9 cellular contexts compared by ENCODE assay signal in the genomic region with DNA sequence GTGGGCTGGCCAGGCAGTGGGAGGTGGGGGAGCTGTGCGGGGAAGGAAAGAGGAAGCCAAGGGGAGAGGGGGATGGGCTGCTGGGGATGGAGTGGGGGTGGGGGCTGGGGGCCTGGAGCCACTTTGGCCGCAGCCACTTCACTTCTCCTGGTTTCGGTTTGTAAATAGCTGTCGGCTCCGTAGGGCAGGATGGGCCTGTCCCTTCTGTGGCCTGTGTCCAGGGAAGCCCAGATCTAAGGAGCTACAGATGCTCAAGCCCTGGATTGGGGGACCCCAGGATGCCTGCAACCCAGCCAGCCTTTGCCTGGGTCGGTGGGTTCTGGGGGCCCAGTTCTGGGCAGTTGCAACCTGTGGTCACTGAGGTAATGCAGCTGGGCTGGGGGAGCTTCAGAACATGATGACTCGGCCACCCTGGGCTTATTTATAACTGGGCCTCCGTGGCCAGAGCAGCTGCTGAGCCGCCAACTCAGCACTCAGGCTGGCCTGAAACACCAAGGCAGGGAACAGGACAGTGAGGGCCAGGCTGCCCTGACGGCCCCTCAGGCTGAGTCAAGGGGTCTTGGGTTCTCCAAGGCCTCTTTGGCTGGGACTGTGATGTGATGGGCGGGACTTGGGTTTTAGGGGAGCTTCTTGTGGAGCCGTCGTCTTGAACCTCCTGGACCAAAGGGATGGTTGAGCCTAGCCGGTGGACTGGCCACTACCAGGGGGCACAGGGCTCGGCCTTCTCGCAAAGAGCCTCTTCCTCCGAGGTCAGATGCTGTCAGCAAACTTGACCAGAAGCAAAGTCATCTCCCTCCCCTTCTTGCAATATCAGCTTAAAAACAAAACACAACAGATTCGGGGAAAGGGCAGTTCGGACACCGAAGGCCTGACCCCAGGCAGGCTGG. TPM values are rescaled to one million over a fixed set of nuclear protein-coding genes. Genes with fewer than 3 reads are reported as not detected.
A peak's percentile ranks its signal among the peaks of the same experiment; 100 is the strongest.
DNase-seq lines count a peak whose midpoint lies in the region; ATAC-seq, FAIRE-seq and TF ChIP-seq lines count a peak whose summit lies in the region.
"Had no signal": no experiment of that assay in that cellular context is flagged by ENCODE, and none has a peak within 500 bp of the region (broad histone marks: within the 10 kb centered on the region; RNA-seq: fewer than 3 reads in every experiment).

No MANE protein-coding gene starts in this region.

- H3K27ac ChIP-seq in kidney (ENCODE audit: low read depth in 2 of 2, low read length in 2 of 2): peak overlapping the region; percentile 22 to 69
- H3K27ac ChIP-seq in testis: peak overlapping the region in 1 of 2 donors; percentile 80

- POLR2A ChIA-PET in activated CD4-positive, alpha-beta T cell treated with anti-CD3 and anti-CD28 coated beads for 36 hours (lab: Charles Lee): interaction anchor here (0.6 kb wide), 1 partner anchor 407 kb away, joined by 6 read pairs; no protein-coding TSS in a partner anchor
- POLR2A ChIA-PET in activated naive CD8-positive, alpha-beta T cell treated with anti-CD3 and anti-CD28 coated beads, Interleukin-2, amount 10 ng/mL, durations not matched to agents 7 days and 5 days (lab: Charles Lee): interaction anchor here (0.6 to 1.3 kb wide), 3 partner anchors 33 to 320 kb away, joined by 3 to 4 read pairs (median 3); partner anchors contain the start of genes DDB2 and PSMC3

- WGBS in testis, 2 donors: 65 to 77% methylated on average over 16 to 18 of the region's 20 CpGs

- peak overlapping the region; percentile 95 for H3K27ac Mint-ChIP-seq in activated CD4-positive, alpha-beta T cell treated with anti-CD3 and anti-CD28 coated beads for 36 hours
- H3K27ac Mint-ChIP-seq in activated naive CD8-positive, alpha-beta T cell treated with anti-CD3 and anti-CD28 coated beads, Interleukin-2, amount 10 ng/mL, durations not matched to agents 7 days and 5 days: peak overlapping the region; percentile 91

- no peaks in the 10 kb centered on the region for H3K36me3 Mint-ChIP-seq in activated CD4-positive, alpha-beta T cell treated with anti-CD3 and anti-CD28 coated beads for 36 hours (ENCODE audit: low read depth)
- no peaks in the 10 kb centered on the region for H3K36me3 Mint-ChIP-seq in activated naive CD8-positive, alpha-beta T cell treated with anti-CD3 and anti-CD28 coated beads, Interleukin-2, amount 10 ng/mL, durations not matched to agents 7 days and 5 days

- no peak overlapping the region for H3K4me3 Mint-ChIP-seq in activated CD4-positive, alpha-beta T cell treated with anti-CD3 and anti-CD28 coated beads for 36 hours
- no peak overlapping the region for H3K4me3 Mint-ChIP-seq in activated naive CD8-positive, alpha-beta T cell treated with anti-CD3 and anti-CD28 coated beads, Interleukin-2, amount 10 ng/mL, durations not matched to agents 7 days and 5 days

- H3K4me1 ChIP-seq in kidney (ENCODE audit: control insufficient read depth in 1 of 2, insufficient read depth in 1 of 2, low read depth in 1 of 2, low read length in 2 of 2) (peaks cover 0 to 3% of the 10 kb centered on the region in 2 donors), testis (no peaks in the 10 kb centered on the region)

- TF ChIP-seq POLR2A in testis (IDR thresholded peaks at IDR 0.05): no peak

- intact Hi-C loops in activated CD4-positive, alpha-beta T cell treated with anti-CD3 and anti-CD28 coated beads for 36 hours (cut with DNase I, micrococcal nuclease): loop anchor here in 1 of 2 experiments (1.0 to 2.0 kb wide), 2 partner anchors 15 to 19 kb away; partner anchors contain the start of gene SLC39A13
- intact Hi-C loops in kidney (cut with DNase I): no loop called here
- intact Hi-C loops in testis (cut with DNase I; ENCODE audit: low total_unique reads): no loop called here

- H3K36me3 ChIP-seq in kidney (ENCODE audit: control insufficient read depth in 1 of 2, insufficient read depth in 2 of 2, low read length in 2 of 2): no peaks in the 10 kb centered on the region
- H3K36me3 ChIP-seq in testis (ENCODE audit: low read depth, missing control alignments): no peaks in the 10 kb centered on the region

- no peaks in the 10 kb centered on the region for H3K27me3 ChIP-seq in testis

- H3K9me3 ChIP-seq in kidney (ENCODE audit: control insufficient read depth in 1 of 2, low read length in 2 of 2) (no peaks in the 10 kb centered on the region), testis (no peaks in the 10 kb centered on the region)

- no peaks in the 10 kb centered on the region for H3K9me3 Mint-ChIP-seq in activated CD4-positive, alpha-beta T cell treated with anti-CD3 and anti-CD28 coated beads for 36 hours (ENCODE audit: low read depth)
- no peaks in the 10 kb centered on the region for H3K9me3 Mint-ChIP-seq in activated naive CD8-positive, alpha-beta T cell treated with anti-CD3 and anti-CD28 coated beads, Interleukin-2, amount 10 ng/mL, durations not matched to agents 7 days and 5 days

- ATAC-seq in activated CD4-positive, alpha-beta T cell treated with anti-CD3 and anti-CD28 coated beads for 36 hours: no peak
- no peak for ATAC-seq in activated naive CD8-positive, alpha-beta T cell treated with anti-CD3 and anti-CD28 coated beads, Interleukin-2, amount 10 ng/mL, durations not matched to agents 7 days and 5 days (ENCODE audit: low read depth)
- no peak for ATAC-seq in GM21423 (IDR thresholded peaks at IDR 0.05; ENCODE audit: unreplicated experiment)

- DNase-seq in activated CD4-positive, alpha-beta T cell treated with anti-CD3 and anti-CD28 coated beads for 36 hours: no peak
- DNase-seq in activated CD4-positive, alpha-beta T cell treated with anti-CD3 and anti-CD28 coated beads for 4 hours: no peak
- DNase-seq in activated naive CD8-positive, alpha-beta T cell treated with anti-CD3 and anti-CD28 coated beads, Interleukin-2, amount 10 ng/mL, durations not matched to agents 7 days and 5 days: peak; percentile 34
- DNase-seq in kidney (peak; percentile 63), testis (peak; percentile 33), DMS 273 (lab: John Stamatoyannopoulos, UW; ENCODE audit: unreplicated experiment) (no peak), kidney glomerular epithelial cell (lab: John Stamatoyannopoulos, UW) (no peak)

- FAIRE-seq in kidney (lab: Jason Lieb, UNC): no peak
- FAIRE-seq: endometrium had no signal

- no peak overlapping the region for H3K9ac ChIP-seq in kidney (ENCODE audit: low read length in 2 of 2)

- no peak for TF ChIP-seq CTCF in kidney (IDR thresholded peaks at IDR 0.05; ENCODE audit: borderline replicate concordance, extremely low read depth, insufficient read depth)
- no peak for TF ChIP-seq CTCF in testis (IDR thresholded peaks at IDR 0.05)

- no peaks in the 10 kb centered on the region for H3K27me3 Mint-ChIP-seq in activated CD4-positive, alpha-beta T cell treated with anti-CD3 and anti-CD28 coated beads for 36 hours
- H3K27me3 Mint-ChIP-seq in activated naive CD8-positive, alpha-beta T cell treated with anti-CD3 and anti-CD28 coated beads, Interleukin-2, amount 10 ng/mL, durations not matched to agents 7 days and 5 days: peaks cover 3% of the 10 kb centered on the region

- CTCF ChIA-PET in activated CD4-positive, alpha-beta T cell treated with anti-CD3 and anti-CD28 coated beads for 36 hours (lab: Charles Lee): interaction anchor here (1.2 to 1.9 kb wide), 2 partner anchors 10 to 19 kb away, joined by 3 to 9 read pairs; no protein-coding TSS in a partner anchor

- no peak overlapping the region for H3K4me3 ChIP-seq in kidney (ENCODE audit: low read length in 2 of 2)
- H3K4me3 ChIP-seq in testis: no peak overlapping the region

- peaks cover 25% of the 10 kb centered on the region for H3K4me1 Mint-ChIP-seq in activated CD4-positive, alpha-beta T cell treated with anti-CD3 and anti-CD28 coated beads for 36 hours
- peaks cover 19% of the 10 kb centered on the region for H3K4me1 Mint-ChIP-seq in activated naive CD8-positive, alpha-beta T cell treated with anti-CD3 and anti-CD28 coated beads, Interleukin-2, amount 10 ng/mL, durations not matched to agents 7 days and 5 days

RNA-seq across cellular contexts. Expression of gene SLC39A13, which starts 15.0 kb away (rescaled TPM):
- total RNA-seq in activated CD4-positive, alpha-beta T cell treated with anti-CD3 and anti-CD28 coated beads for 36 hours: 10 to 100 TPM in 1 of 2 experiments, 1 to 10 TPM in 1; 8.6 to 10.7 TPM
- 10 to 100 TPM; 33.1 to 38.2 TPM for total RNA-seq in activated naive CD8-positive, alpha-beta T cell treated with anti-CD3 and anti-CD28 coated beads, Interleukin-2, amount 10 ng/mL, durations not matched to agents 7 days and 5 days
- total RNA-seq in kidney: 80.6 TPM
- 93.2 TPM for polyA plus RNA-seq in kidney (ENCODE audit: insufficient read depth, low read depth, low replicate concordance)
- 10 to 100 TPM; 95.1 to 98.1 TPM for total RNA-seq in testis
- polyA plus RNA-seq in testis (ENCODE audit: insufficient read depth, low read depth, low replicate concordance): 99.2 TPM

RNA-seq across cellular contexts. Expression of gene SPI1, which starts 15.1 kb away (rescaled TPM):
- under 1 TPM; 0.11 to 0.30 TPM for total RNA-seq in activated CD4-positive, alpha-beta T cell treated with anti-CD3 and anti-CD28 coated beads for 36 hours
- 1 to 10 TPM; 2.9 to 3.5 TPM for total RNA-seq in activated naive CD8-positive, alpha-beta T cell treated with anti-CD3 and anti-CD28 coated beads, Interleukin-2, amount 10 ng/mL, durations not matched to agents 7 days and 5 days
- 39.8 TPM for total RNA-seq in kidney
- polyA plus RNA-seq in kidney (ENCODE audit: insufficient read depth, low read depth, low replicate concordance): 7.3 TPM
- total RNA-seq in testis: 1 to 10 TPM; 4.6 to 7.4 TPM
- 16.3 TPM for polyA plus RNA-seq in testis (ENCODE audit: insufficient read depth, low read depth, low replicate concordance)

RNA-seq across cellular contexts. Expression of gene PSMC3, which starts 32.8 kb away (rescaled TPM):
- 100 to 1,000 TPM; 147 to 167 TPM for total RNA-seq in activated CD4-positive, alpha-beta T cell treated with anti-CD3 and anti-CD28 coated beads for 36 hours
- 100 to 1,000 TPM; 113 to 115 TPM for total RNA-seq in activated naive CD8-positive, alpha-beta T cell treated with anti-CD3 and anti-CD28 coated beads, Interleukin-2, amount 10 ng/mL, durations not matched to agents 7 days and 5 days
- total RNA-seq in kidney: 103 TPM
- 171 TPM for polyA plus RNA-seq in kidney (ENCODE audit: insufficient read depth, low read depth, low replicate concordance)
- 100 to 1,000 TPM in 1 of 2 donors, 10 to 100 TPM in 1; 98.1 to 108 TPM for total RNA-seq in testis
- 228 TPM for polyA plus RNA-seq in testis (ENCODE audit: insufficient read depth, low read depth, low replicate concordance)

RNA-seq across cellular contexts. Expression of gene MYBPC3, which starts 40.9 kb away (rescaled TPM):
- total RNA-seq in activated CD4-positive, alpha-beta T cell treated with anti-CD3 and anti-CD28 coated beads for 36 hours: not detected
- under 1 TPM in 1 of 2 experiments, not detected in 1; 0.11 TPM for total RNA-seq in activated naive CD8-positive, alpha-beta T cell treated with anti-CD3 and anti-CD28 coated beads, Interleukin-2, amount 10 ng/mL, durations not matched to agents 7 days and 5 days
- 0.19 TPM for total RNA-seq in kidney
- 0.52 TPM for polyA plus RNA-seq in kidney (ENCODE audit: insufficient read depth, low read depth, low replicate concordance)
- under 1 TPM; 0.68 to 0.79 TPM for total RNA-seq in testis
- 1.7 TPM for polyA plus RNA-seq in testis (ENCODE audit: insufficient read depth, low read depth, low replicate concordance)

RNA-seq across cellular contexts. Expression of gene RAPSN, which starts 55.5 kb away (rescaled TPM):
- total RNA-seq in activated CD4-positive, alpha-beta T cell treated with anti-CD3 and anti-CD28 coated beads for 36 hours: under 1 TPM in 1 of 2 experiments, not detected in 1; 0.21 TPM
- total RNA-seq in activated naive CD8-positive, alpha-beta T cell treated with anti-CD3 and anti-CD28 coated beads, Interleukin-2, amount 10 ng/mL, durations not matched to agents 7 days and 5 days: under 1 TPM; 0.42 to 0.91 TPM
- total RNA-seq in kidney (0.41 TPM), testis (under 1 TPM; 0.19 to 0.63 TPM)
- polyA plus RNA-seq in kidney (ENCODE audit: insufficient read depth, low read depth, low replicate concordance) (0.28 TPM), testis (ENCODE audit: insufficient read depth, low read depth, low replicate concordance) (0.65 TPM)

Comparison
In these comparisons a context has a peak if more than half of its experiments do, and no peak if none do; other contexts are left out.
1. DNase-seq: peak in activated naive CD8-positive, alpha-beta T cell treated with anti-CD3 and anti-CD28 coated beads, Interleukin-2, amount 10 ng/mL, durations not matched to agents 7 days and 5 days (single experiment), kidney (single experiment) and testis (single experiment); none in activated CD4-positive, alpha-beta T cell treated with anti-CD3 and anti-CD28 coated beads for 36 hours (single experiment), activated CD4-positive, alpha-beta T cell treated with anti-CD3 and anti-CD28 coated beads for 4 hours (0 of 2), DMS 273 (single experiment) and kidney glomerular epithelial cell (single experiment).